8 cellular contexts compared by ENCODE assay signal in genomic region chr15:92884459-92884812, GRCh38. TPM values are rescaled to one million over a fixed set of nuclear protein-coding genes. Genes with fewer than 3 reads are reported as not detected.
DNase-seq lines count a peak whose midpoint lies in the region; ATAC-seq, FAIRE-seq and TF ChIP-seq lines count a peak whose summit lies in the region.

No MANE protein-coding gene starts in this region.

- peaks cover 48% of the 10 kb centered on the region for H3K36me3 Mint-ChIP-seq in activated naive CD4-positive, alpha-beta T cell treated with anti-CD3 and anti-CD28 coated beads, Interleukin-2, amount 10 ng/mL, durations not matched to agents 7 days and 5 days

- no peak for TF ChIP-seq EP300 in GM12878 (IDR thresholded peaks at IDR 0.05; ENCODE audit: borderline replicate concordance in 1 of 2, control insufficient read depth in 1 of 2, low read depth in 2 of 2, low read length in 2 of 2)
- TF ChIP-seq EP300 in transverse colon (IDR thresholded peaks at IDR 0.05; ENCODE audit: low read depth), result no peak

- CTCF ChIA-PET in activated naive CD4-positive, alpha-beta T cell treated with anti-CD3 and anti-CD28 coated beads, Interleukin-2, amount 10 ng/mL, durations not matched to agents 7 days and 5 days (lab: Charles Lee), result interaction anchor here (0.8 to 6.0 kb wide), 3 partner anchors 18 to 82 kb away, joined by 3 to 45 read pairs (median 11); partner anchors contain the start of gene CHD2
- CTCF ChIA-PET in GM12878 (lab: Yijun Ruan, JAX), result interaction anchor here (0.9 to 2.8 kb wide), 9 partner anchors 11 to 87 kb away, joined by 3 to 25 read pairs (median 5); partner anchors contain the start of gene CHD2

- H3K27me3 ChIP-seq in GM12878 (replicated peaks in 1 of 2; ENCODE audit: control insufficient read depth in 2 of 2, insufficient read depth in 2 of 2, low read length in 1 of 2) (no peaks in the 10 kb centered on the region), transverse colon (no peaks in the 10 kb centered on the region)

- no peaks in the 10 kb centered on the region for H3K9me3 Mint-ChIP-seq in activated naive CD4-positive, alpha-beta T cell treated with anti-CD3 and anti-CD28 coated beads, Interleukin-2, amount 10 ng/mL, durations not matched to agents 7 days and 5 days

- TF ChIP-seq POLR2A in GM12878 (IDR thresholded peaks at IDR 0.05; ENCODE audit: low read depth, low read length), result no peak
- no peak for TF ChIP-seq POLR2A in lower leg skin (IDR thresholded peaks at IDR 0.05)
- TF ChIP-seq POLR2A in transverse colon (IDR thresholded peaks at IDR 0.05), result no peak

- DNase-seq in activated naive CD4-positive, alpha-beta T cell treated with anti-CD3 and anti-CD28 coated beads, Interleukin-2, amount 10 ng/mL, durations not matched to agents 7 days and 5 days, result no peak
- DNase-seq in activated naive CD4-positive, alpha-beta T cell treated with anti-CD3 and anti-CD28 coated beads, Interleukin-2, amount 50 U/mL, for 16 hours, result no peak
- DNase-seq in GM12878 (ENCODE audit: low read depth, low spot score) (no peak), lower leg skin (ENCODE audit: low spot score in 2 of 2) (no peak), transverse colon (no peak), amniotic stem cell (lab: John Stamatoyannopoulos, UW) (no peak), NCI-H146 (lab: John Stamatoyannopoulos, UW) (no peak)

- RAD21 ChIA-PET in GM12878 (lab: Charles Lee; ENCODE audit: unreplicated experiment), result interaction anchor here (1.1 to 10.4 kb wide), 8 partner anchors 11 to 80 kb away, joined by 4 to 174 read pairs (median 56); partner anchors contain the start of gene CHD2

- ATAC-seq in GM12878 (no peak), GM21723 (IDR thresholded peaks at IDR 0.05; ENCODE audit: unreplicated experiment) (no peak)

- H3K4me2 ChIP-seq in GM12878 (ENCODE audit: control insufficient read depth, insufficient read depth), result peak overlapping the region; percentile 77; the same call in 1 of the 2 replicates

- H3K9ac ChIP-seq in GM12878 (ENCODE audit: control insufficient read depth, insufficient read depth, low read length), result peak overlapping the region; percentile 96

- peak overlapping the region; percentile 96 for H3K27ac ChIP-seq in GM12878 (ENCODE audit: control insufficient read depth, insufficient read depth)
- H3K27ac ChIP-seq in transverse colon, result peak overlapping the region; percentile 98 to 100 (median 100)

- 0% methylated on average over 5 of the region's 5 CpGs for WGBS in GM12878 (ENCODE audit: insufficient coverage, insufficient replicate concordance, low lambda C conversion rate, missing lambda C conversion rate)
- 1% methylated on average over 5 of the region's 5 CpGs for whole genome bisulfite sequencing in lower leg skin, 2 donors
- WGBS in transverse colon (ENCODE audit: low coverage in 1 of 2), 2 donors, result 0 to 2% methylated on average over 5 of the region's 5 CpGs

- no peak for FAIRE-seq in GM12878 (lab: Jason Lieb, UNC)

- TF ChIP-seq RAD21 in GM12878 (IDR thresholded peaks at IDR 0.05; ENCODE audit: insufficient read depth, low read depth, low read length), result no peak

- H3K4me3 ChIP-seq in GM12878, result peak overlapping the region; percentile 97
- peak overlapping the region; percentile 90 for H3K4me3 ChIP-seq in lower leg skin (ENCODE audit: low read depth, poor library complexity, severe bottlenecking)
- H3K4me3 ChIP-seq in transverse colon, result peak overlapping the region; percentile 87 to 100 (median 98)

- H3K4me1 ChIP-seq in GM12878 (ENCODE audit: control insufficient read depth, insufficient read depth, low read length), result peaks cover 5% of the 10 kb centered on the region; the same call in 1 of the 2 replicates
- peaks cover 17 to 67% (median 50%) of the 10 kb centered on the region in 4 donors for H3K4me1 ChIP-seq in transverse colon

- POLR2A ChIA-PET in GM12878 (lab: Charles Lee), result interaction anchor here (0.9 to 8.2 kb wide), 7 partner anchors 10 to 81 kb away, joined by 3 to 207 read pairs (median 7); partner anchors contain the start of gene CHD2

- no peak for TF ChIP-seq CTCF in GM12878 (IDR thresholded peaks at IDR 0.05 in 2 of 3, conservative IDR thresholded peaks at IDR 0.05 in 1 of 3; ENCODE audit: control insufficient read depth in 2 of 3, extremely low read depth in 1 of 3, insufficient read depth in 1 of 3, low read depth in 3 of 3, low read length in 3 of 3)
- TF ChIP-seq CTCF in lower leg skin (IDR thresholded peaks at IDR 0.05), result no peak
- TF ChIP-seq CTCF in transverse colon (IDR thresholded peaks at IDR 0.05), result no peak

- SMC1A ChIA-PET in GM12878 (lab: Charles Lee; ENCODE audit: uncharacterized antibody, unreplicated experiment), result interaction anchor here (1.0 to 16.8 kb wide), 11 partner anchors 9 to 84 kb away, joined by 3 to 252 read pairs (median 6); partner anchors contain the start of gene CHD2

- in situ Hi-C loops in GM12878 (cut with MboI) (loop anchor here (10.0 kb wide), 1 partner anchor 70 kb away; no protein-coding TSS in a partner anchor), transverse colon (cut with MboI; ENCODE audit: low pct_ligation_motif_present in 1 of 4, low pct_unique_long_range_greater_than_20kb in 1 of 4, low sequenced_read_pairs in 3 of 4) (loop anchor here in 1 of 4 donors (10.0 kb wide), 1 partner anchor 70 kb away; no protein-coding TSS in a partner anchor)

- peaks cover 53% of the 10 kb centered on the region for H3K4me1 Mint-ChIP-seq in activated naive CD4-positive, alpha-beta T cell treated with anti-CD3 and anti-CD28 coated beads, Interleukin-2, amount 10 ng/mL, durations not matched to agents 7 days and 5 days

- H3K36me3 ChIP-seq in GM12878 (ENCODE audit: control insufficient read depth in 2 of 2, insufficient read depth in 2 of 2, low read length in 1 of 2) (peaks cover 0 to 29% of the 10 kb centered on the region in 2 experiments; a peak in 1 of 4 replicates), transverse colon (peaks cover 0 to 23% (median 7%) of the 10 kb centered on the region in 4 donors)

- peak overlapping the region; percentile 97 for H3K4me3 Mint-ChIP-seq in activated naive CD4-positive, alpha-beta T cell treated with anti-CD3 and anti-CD28 coated beads, Interleukin-2, amount 10 ng/mL, durations not matched to agents 7 days and 5 days

- H4K20me1 ChIP-seq in GM12878 (ENCODE audit: control insufficient read depth, insufficient read depth), result no peaks in the 10 kb centered on the region

- no peaks in the 10 kb centered on the region for H3K9me3 ChIP-seq in GM12878 (replicated peaks; ENCODE audit: control insufficient read depth, insufficient read depth, low read length)
- no peaks in the 10 kb centered on the region for H3K9me3 ChIP-seq in transverse colon

- peak overlapping the region; percentile 99 for H3K27ac Mint-ChIP-seq in activated naive CD4-positive, alpha-beta T cell treated with anti-CD3 and anti-CD28 coated beads, Interleukin-2, amount 10 ng/mL, durations not matched to agents 7 days and 5 days

- intact Hi-C loops in GM12878 (cut with micrococcal nuclease; ENCODE audit: unreplicated experiment) (loop anchor here (5.0 kb wide), 1 partner anchor 37 kb away; no protein-coding TSS in a partner anchor), lower leg skin (cut with DNase I; ENCODE audit: low total_unique reads) (no loop called here), transverse colon (cut with DNase I; ENCODE audit: low total_unique reads) (loop anchor here (5.0 kb wide), 1 partner anchor 72 kb away; no protein-coding TSS in a partner anchor)

- no TSS peak for BruUV-seq in GM12878 (replicated peaks; lab: Mats Ljungman, UMichigan)

- H3K27me3 Mint-ChIP-seq in activated naive CD4-positive, alpha-beta T cell treated with anti-CD3 and anti-CD28 coated beads, Interleukin-2, amount 10 ng/mL, durations not matched to agents 7 days and 5 days, result peaks cover 6% of the 10 kb centered on the region

- H3K79me2 ChIP-seq in GM12878 (ENCODE audit: control insufficient read depth, insufficient read depth, low read length), result peaks cover 70% of the 10 kb centered on the region

- H2AFZ ChIP-seq in GM12878 (ENCODE audit: control insufficient read depth, low read depth, low read length), result no peak overlapping the region

TF ChIP-seq in GM12878, 131 proteins besides CTCF, POLR2A, EP300 and RAD21 (continues in another document):
- no peak for TF ChIP-seq RUNX3 (IDR thresholded peaks at IDR 0.05; ENCODE audit: low read length)

RNA-seq across cellular contexts. Expression of gene CHD2, which starts 15.7 kb away (rescaled TPM):
- total RNA-seq in GM12878 (2013; cell fraction: nucleolus; rRNA removed), result 881 and 884 TPM in 2 replicates
- total RNA-seq in GM12878 (2014; rRNA removed) (57.4 and 74.4 TPM in 2 replicates), GM12878 (2014; rRNA removed; fragmentation: Illumina TruSeq; extraction: Trizol) (64.6 and 74.9 TPM in 2 replicates), GM12878 (2021) (77.0 and 87.4 TPM in 2 replicates), lower leg skin (100 to 1,000 TPM in 1 of 4 donors, 10 to 100 TPM in 3; 75.8 to 175 (median 88.6) TPM), transverse colon (100 to 1,000 TPM in 3 of 4 donors, 10 to 100 TPM in 1; 90.5 to 190 (median 138) TPM)
- polyA plus RNA-seq in GM12878 (2011; ENCODE audit: low read depth), result 50.2 TPM
- polyA plus RNA-seq in GM12878 (2011; rRNA removed) (94.7 and 100 TPM in 2 replicates), GM12878 (2014; fragmentation: Illumina TruSeq; extraction: Trizol) (88.0 and 102 TPM in 2 replicates), GM12878 (2014; fragmentation: Nextera tagmentation; extraction: Ambion mirVana) (10 to 100 TPM; 38.1 to 42.8 TPM), GM12878 (2014; rRNA removed) (59.8 and 69.9 TPM in 2 replicates), GM12878 (2016; fragmentation: Nextera tagmentation; extraction: Ambion mirVana) (10 to 100 TPM; 53.6 to 62.0 TPM)
- 65.9 and 93.5 TPM in 2 replicates for polyA plus RNA-seq in GM12878 (2011; cell fraction: cytosol; rRNA removed)
- 175 and 192 TPM in 2 replicates for polyA plus RNA-seq in GM12878 (2011; cell fraction: nucleus; rRNA removed)
- 64.4 and 66.3 TPM in 2 replicates for polyA plus RNA-seq in GM12878 (2012)
- 113 and 149 TPM in 2 replicates for polyA minus RNA-seq in GM12878 (2011; rRNA and poly(A)+ RNA removed)
- 40.9 and 46.5 TPM in 2 replicates for polyA minus RNA-seq in GM12878 (2011; cell fraction: cytosol; rRNA and poly(A)+ RNA removed)
- 297 and 397 TPM in 2 replicates for polyA minus RNA-seq in GM12878 (2011; cell fraction: nucleus; rRNA and poly(A)+ RNA removed)
